Comparison of ENCODE assay signal across 11 cellular contexts in genomic region chr20:10863337-10864060, GRCh38.
DNase-seq lines count a peak whose midpoint lies in the region; ATAC-seq and TF ChIP-seq lines count a peak whose summit lies in the region.
"Had no signal": no experiment of that assay in that cellular context is flagged by ENCODE, and none has a peak within 500 bp of the region (broad histone marks: within the 10 kb centered on the region; RNA-seq: fewer than 3 reads in every experiment).

No MANE protein-coding gene starts in this region.

- no peak overlapping the region for H3K27ac Mint-ChIP-seq in activated naive CD4-positive, alpha-beta T cell treated with anti-CD3 and anti-CD28 coated beads for 36 hours
- H3K27ac Mint-ChIP-seq: activated naive CD8-positive, alpha-beta T cell treated with anti-CD3 and anti-CD28 coated beads, Interleukin-2, amount 50 U/mL, for 24 hours had no signal

- in situ Hi-C loops in gastrocnemius medialis (cut with MboI; ENCODE audit: low sequenced_read_pairs in 4 of 4) = loop anchor here in 1 of 4 donors (10.0 kb wide), 1 partner anchor 61 kb away; no protein-coding TSS in a partner anchor

- DNase-seq in EL (peak; percentile 86), adipocyte (ENCODE audit: low read depth) (peak; percentile 83), glomerular endothelial cell (ENCODE audit: extremely low read depth, low read depth, low spot score) (peak; percentile 77), gastrocnemius medialis (no peak)
- no peak for DNase-seq in activated naive CD4-positive, alpha-beta T cell treated with anti-CD3 and anti-CD28 coated beads for 36 hours
- DNase-seq: activated naive CD8-positive, alpha-beta T cell treated with anti-CD3 and anti-CD28 coated beads, Interleukin-2, amount 50 U/mL, for 24 hours; GDM1; NCI-H2081 had no signal

- H3K36me3 ChIP-seq in adipocyte (ENCODE audit: control insufficient read depth, insufficient read depth, low read length, severe bottlenecking) = no peaks in the 10 kb centered on the region
- no peaks in the 10 kb centered on the region for H3K36me3 ChIP-seq in gastrocnemius medialis

- no peak for TF ChIP-seq CTCF in gastrocnemius medialis (IDR thresholded peaks at IDR 0.05 in 4 of 5, conservative IDR thresholded peaks at IDR 0.05 in 1 of 5)

- H3K4me3 ChIP-seq in adipocyte (ENCODE audit: low read length) = peak overlapping the region; percentile 74
- peak overlapping the region in 1 of 4 donors; percentile 29 for H3K4me3 ChIP-seq in gastrocnemius medialis

- H3K9me3 ChIP-seq in adipocyte (ENCODE audit: control insufficient read depth, low read length) (no peaks in the 10 kb centered on the region), gastrocnemius medialis (peaks cover 0 to 4% (median 0%) of the 10 kb centered on the region in 3 donors)

- peak overlapping the region; percentile 70 for H3K9ac ChIP-seq in adipocyte (ENCODE audit: low read length)

- no peaks in the 10 kb centered on the region for H3K4me1 Mint-ChIP-seq in activated naive CD4-positive, alpha-beta T cell treated with anti-CD3 and anti-CD28 coated beads for 36 hours (ENCODE audit: low read depth)
- H3K4me1 Mint-ChIP-seq: activated naive CD8-positive, alpha-beta T cell treated with anti-CD3 and anti-CD28 coated beads, Interleukin-2, amount 50 U/mL, for 24 hours had no signal

- no peak for TF ChIP-seq POLR2A in gastrocnemius medialis (IDR thresholded peaks at IDR 0.05)

- no peaks in the 10 kb centered on the region for H3K27me3 Mint-ChIP-seq in activated naive CD4-positive, alpha-beta T cell treated with anti-CD3 and anti-CD28 coated beads for 36 hours (ENCODE audit: low read depth)
- H3K27me3 Mint-ChIP-seq: activated naive CD8-positive, alpha-beta T cell treated with anti-CD3 and anti-CD28 coated beads, Interleukin-2, amount 50 U/mL, for 24 hours had no signal

- no peaks in the 10 kb centered on the region for H3K36me3 Mint-ChIP-seq in activated naive CD4-positive, alpha-beta T cell treated with anti-CD3 and anti-CD28 coated beads for 36 hours (ENCODE audit: low read depth)

- ATAC-seq in gastrocnemius medialis (peak in 1 of 2 donors; percentile 62), GM18498 (IDR thresholded peaks at IDR 0.05; ENCODE audit: unreplicated experiment) (no peak), GM18870 (IDR thresholded peaks at IDR 0.05; ENCODE audit: unreplicated experiment) (no peak), HG02798 (IDR thresholded peaks at IDR 0.05; ENCODE audit: poor library complexity, unreplicated experiment) (no peak)
- ATAC-seq: activated naive CD8-positive, alpha-beta T cell treated with anti-CD3 and anti-CD28 coated beads, Interleukin-2, amount 50 U/mL, for 24 hours had no signal

- no peaks in the 10 kb centered on the region for H3K9me3 Mint-ChIP-seq in activated naive CD4-positive, alpha-beta T cell treated with anti-CD3 and anti-CD28 coated beads for 36 hours
- H3K9me3 Mint-ChIP-seq: activated naive CD8-positive, alpha-beta T cell treated with anti-CD3 and anti-CD28 coated beads, Interleukin-2, amount 50 U/mL, for 24 hours had no signal

- H3K27me3 ChIP-seq in adipocyte (replicated peaks; ENCODE audit: control insufficient read depth, insufficient read depth, low read length) = no peaks in the 10 kb centered on the region
- H3K27me3 ChIP-seq in gastrocnemius medialis = no peaks in the 10 kb centered on the region

- intact Hi-C loops in gastrocnemius medialis (cut with DNase I; ENCODE audit: low total_unique reads) = no loop called here
- intact Hi-C loops in activated naive CD4-positive, alpha-beta T cell treated with anti-CD3 and anti-CD28 coated beads for 36 hours (cut with micrococcal nuclease) = no loop called here

- H3K27ac ChIP-seq in gastrocnemius medialis = peak overlapping the region; percentile 25 to 60 (median 31)

- CTCF ChIA-PET in activated naive CD4-positive, alpha-beta T cell treated with anti-CD3 and anti-CD28 coated beads for 36 hours (lab: Charles Lee) = no interaction called here

- H3K4me3 Mint-ChIP-seq in activated naive CD4-positive, alpha-beta T cell treated with anti-CD3 and anti-CD28 coated beads for 36 hours = no peak overlapping the region
- H3K4me3 Mint-ChIP-seq: activated naive CD8-positive, alpha-beta T cell treated with anti-CD3 and anti-CD28 coated beads, Interleukin-2, amount 50 U/mL, for 24 hours had no signal

- H3K4me1 ChIP-seq in adipocyte (ENCODE audit: control insufficient read depth, insufficient read depth, low read length) = peaks cover 17% of the 10 kb centered on the region
- H3K4me1 ChIP-seq in gastrocnemius medialis = peaks cover 8 to 11% of the 10 kb centered on the region in 2 donors

Comparison
In these comparisons a context has a peak if more than half of its experiments do, and no peak if none do; other contexts are left out.
1. DNase-seq: peak in EL (single experiment), adipocyte (single experiment) and glomerular endothelial cell (single experiment); none in gastrocnemius medialis (0 of 2) and activated naive CD4-positive, alpha-beta T cell treated with anti-CD3 and anti-CD28 coated beads for 36 hours (single experiment).